ENCODE assay signal across 8 cellular contexts in genomic region chr1:151281225-151281968, GRCh38. TPM values are rescaled to one million over a fixed set of nuclear protein-coding genes. Genes with fewer than 3 reads are reported as not detected.
A peak's percentile ranks its signal among the peaks of the same experiment; 100 is the strongest.
DNase-seq lines count a peak whose midpoint lies in the region; ATAC-seq and TF ChIP-seq lines count a peak whose summit lies in the region.

No MANE protein-coding gene starts in this region.

- H3K27ac Mint-ChIP-seq in activated naive CD4-positive, alpha-beta T cell treated with anti-CD3 and anti-CD28 coated beads, Interleukin-2, amount 50 U/mL, for 72 hours = peak overlapping the region; percentile 99

- H3F3A ChIP-seq in SK-N-SH (replicated peaks; ENCODE audit: insufficient read depth) = peaks cover 4% of the 10 kb centered on the region

- peaks cover 0 to 6% of the 10 kb centered on the region in 2 donors for H3K9me3 Mint-ChIP-seq in activated naive CD4-positive, alpha-beta T cell treated with anti-CD3 and anti-CD28 coated beads, Interleukin-2, amount 50 U/mL, for 72 hours

- TF ChIP-seq CTCF in SK-N-SH (IDR thresholded peaks at IDR 0.05) = no peak; the same call in 1 of the 2 replicates

- TF ChIP-seq RAD21 in SK-N-SH (IDR thresholded peaks at IDR 0.05; ENCODE audit: low read length) = no peak

- peak overlapping the region; percentile 70 to 86 for H3K4me3 ChIP-seq in SK-N-SH (ENCODE audit: low read depth in 2 of 2, low read length in 1 of 2)

- H3K27ac ChIP-seq in SK-N-SH (ENCODE audit: low read depth in 2 of 2, low read length in 1 of 2) = peak overlapping the region; percentile 98 to 100
- peak overlapping the region; percentile 99 for H3K27ac ChIP-seq in temporal lobe (ENCODE audit: low read depth, low read length)

- peak; percentile 30 for ATAC-seq in HG02588 (IDR thresholded peaks at IDR 0.05; ENCODE audit: unreplicated experiment)
- ATAC-seq in activated naive CD4-positive, alpha-beta T cell treated with anti-CD3 and anti-CD28 coated beads, Interleukin-2, amount 50 U/mL, for 72 hours = peak; percentile 35 to 60

- H2AFZ ChIP-seq in SK-N-SH (ENCODE audit: low read depth) = peak overlapping the region; percentile 95

- H3K79me2 ChIP-seq in SK-N-SH (ENCODE audit: insufficient read depth) = peaks cover 40% of the 10 kb centered on the region

- H3K36me3 ChIP-seq in SK-N-SH (replicated peaks in 1 of 2; ENCODE audit: control insufficient read depth in 1 of 2, insufficient read depth in 2 of 2, low read length in 1 of 2) = peaks cover 7 to 9% of the 10 kb centered on the region in 2 experiments

- DNase-seq in GM04503 (ENCODE audit: low read depth) (peak; percentile 87), NCI-H1092 (lab: John Stamatoyannopoulos, UW) (peak; percentile 97), SK-N-SH (peak; percentile 93), glomerular endothelial cell (ENCODE audit: extremely low read depth, low read depth, low spot score) (peak; percentile 82), occipital lobe (lab: John Stamatoyannopoulos, UW) (peak; percentile 92)
- peak; percentile 95 to 99 for DNase-seq in activated naive CD4-positive, alpha-beta T cell treated with anti-CD3 and anti-CD28 coated beads, Interleukin-2, amount 50 U/mL, for 72 hours (ENCODE audit: low spot score in 2 of 2)

- H3K9ac ChIP-seq in SK-N-SH = peak overlapping the region; percentile 95

- H3K4me2 ChIP-seq in SK-N-SH = peak overlapping the region; percentile 84

- H3K36me3 Mint-ChIP-seq in activated naive CD4-positive, alpha-beta T cell treated with anti-CD3 and anti-CD28 coated beads, Interleukin-2, amount 50 U/mL, for 72 hours = peaks cover 6 to 19% of the 10 kb centered on the region in 2 donors

- POLR2A ChIA-PET in SK-N-SH (lab: Yijun Ruan, JAX) = interaction anchor here (0.6 to 1.9 kb wide), 15 partner anchors 9 to 539 kb away, joined by 3 to 11 read pairs (median 3); partner anchors contain the start of genes CGN, PI4KB, PSMD4 and RFX5

- H3K9me3 ChIP-seq in SK-N-SH = no peaks in the 10 kb centered on the region

- H3K4me1 ChIP-seq in SK-N-SH (ENCODE audit: control insufficient read depth in 1 of 2, insufficient read depth in 2 of 2, low read depth in 1 of 2, low read length in 1 of 2) = peaks cover 0 to 14% of the 10 kb centered on the region in 2 experiments; a peak in 1 of 4 replicates

- no peaks in the 10 kb centered on the region for H3K9me2 ChIP-seq in SK-N-SH

- CTCF ChIA-PET in SK-N-SH (lab: Yijun Ruan, JAX) = interaction anchor here (1.0 to 5.7 kb wide), 5 partner anchors 19 to 59 kb away, joined by 3 to 36 read pairs (median 7); partner anchors contain the start of gene PSMD4

- WGBS in SK-N-SH (ENCODE audit: low lambda C conversion rate) = under 1% methylated on average over 16 of the region's 48 CpGs

- H4K20me1 ChIP-seq in SK-N-SH (ENCODE audit: insufficient read depth) = no peaks in the 10 kb centered on the region

- H3K27me3 ChIP-seq in SK-N-SH (ENCODE audit: insufficient read depth) = no peaks in the 10 kb centered on the region

- TF ChIP-seq EP300 in SK-N-SH (IDR thresholded peaks at IDR 0.05; ENCODE audit: borderline replicate concordance in 1 of 2, low read depth in 1 of 2, low read length in 1 of 2) = no peak

TF ChIP-seq in SK-N-SH, 30 proteins besides CTCF, POLR2A, EP300 and RAD21 (continues in another document):
- TF ChIP-seq PBX3 (IDR thresholded peaks at IDR 0.05) (peak; percentile 50), TEAD4 (IDR thresholded peaks at IDR 0.05; ENCODE audit: borderline replicate concordance, insufficient read depth) (no peak), EZH2phosphoT487 (IDR thresholded peaks at IDR 0.05; ENCODE audit: borderline replicate concordance, low read depth) (no peak), POLR2AphosphoS5 (IDR thresholded peaks at IDR 0.05; ENCODE audit: low read depth, low read length) (peak; percentile 37), NRF1 (IDR thresholded peaks at IDR 0.05; ENCODE audit: low read depth, low read length) (0 out of 2 replicates have a peak, but pooled peaks have one; percentile 23), ELF1 (IDR thresholded peaks at IDR 0.05) (peak; percentile 71), CHD2 (IDR thresholded peaks at IDR 0.05; ENCODE audit: low read length, partially characterized antibody) (peak; percentile 94), RXRA (IDR thresholded peaks at IDR 0.05; ENCODE audit: borderline replicate concordance, low read depth) (no peak), RFX5 (IDR thresholded peaks at IDR 0.05; ENCODE audit: low read length) (peak; percentile 72; the same call in 1 of the 2 replicates), MXI1 (IDR thresholded peaks at IDR 0.05; ENCODE audit: low read depth, low read length) (peak; percentile 13), ZBTB33 (IDR thresholded peaks at IDR 0.05; ENCODE audit: borderline replicate concordance, low read depth) (no peak), MEF2A (IDR thresholded peaks at IDR 0.05; ENCODE audit: borderline replicate concordance, low read depth) (no peak), TCF12 (IDR thresholded peaks at IDR 0.05) (peak; percentile 14; the same call in 1 of the 2 replicates), RCOR1 (IDR thresholded peaks at IDR 0.05; ENCODE audit: low read length) (no peak), REST (IDR thresholded peaks at IDR 0.05; ENCODE audit: low read depth, low read length) (no peak)

RNA-seq across cellular contexts. Expression of gene ZNF687, which starts 0.7 kb away (rescaled TPM):
- 14.6 and 15.8 TPM in 2 replicates for polyA plus RNA-seq in SK-N-SH (2012; rRNA removed)
- polyA plus RNA-seq in SK-N-SH (2012; cell fraction: cytosol; rRNA removed) = 3.9 and 6.8 TPM in 2 replicates
- polyA plus RNA-seq in SK-N-SH (2012; cell fraction: nucleus; rRNA removed) = 23.5 and 29.2 TPM in 2 replicates
- 10 to 100 TPM; 28.0 to 29.0 TPM for total RNA-seq in activated naive CD4-positive, alpha-beta T cell treated with anti-CD3 and anti-CD28 coated beads, Interleukin-2, amount 50 U/mL, for 72 hours
- 17.6 and 22.8 TPM in 2 replicates for total RNA-seq in glomerular endothelial cell
- 6.9 TPM for total RNA-seq in occipital lobe
- total RNA-seq in temporal lobe = 7.9 TPM

RNA-seq across cellular contexts. Expression of gene PSMD4, which starts 26.9 kb away (rescaled TPM):
- 419 and 518 TPM in 2 replicates for polyA plus RNA-seq in SK-N-SH (2012; rRNA removed)
- 388 and 427 TPM in 2 replicates for polyA plus RNA-seq in SK-N-SH (2012; cell fraction: cytosol; rRNA removed)
- polyA plus RNA-seq in SK-N-SH (2012; cell fraction: nucleus; rRNA removed) = 294 and 298 TPM in 2 replicates
- 100 to 1,000 TPM; 185 to 189 TPM for total RNA-seq in activated naive CD4-positive, alpha-beta T cell treated with anti-CD3 and anti-CD28 coated beads, Interleukin-2, amount 50 U/mL, for 72 hours
- total RNA-seq in glomerular endothelial cell (151 and 156 TPM in 2 replicates), occipital lobe (82.0 TPM), temporal lobe (74.5 TPM)

RNA-seq across cellular contexts. Expression of gene PI4KB, which starts 45.8 kb away (rescaled TPM):
- polyA plus RNA-seq in SK-N-SH (2012; rRNA removed) = 62.9 and 76.6 TPM in 2 replicates
- 37.1 and 54.0 TPM in 2 replicates for polyA plus RNA-seq in SK-N-SH (2012; cell fraction: cytosol; rRNA removed)
- 90.1 and 105 TPM in 2 replicates for polyA plus RNA-seq in SK-N-SH (2012; cell fraction: nucleus; rRNA removed)
- total RNA-seq in activated naive CD4-positive, alpha-beta T cell treated with anti-CD3 and anti-CD28 coated beads, Interleukin-2, amount 50 U/mL, for 72 hours = 10 to 100 TPM; 55.0 to 75.3 TPM
- total RNA-seq in glomerular endothelial cell = 48.5 and 56.1 TPM in 2 replicates
- total RNA-seq in occipital lobe = 26.4 TPM
- total RNA-seq in temporal lobe = 34.4 TPM

Comparison
In these comparisons a context has a peak if more than half of its experiments do, and no peak if none do; other contexts are left out.
1. Peak in every context shown above with its lines: DNase-seq, ATAC-seq, H3K4me3 ChIP-seq and H3K27ac ChIP-seq.